ENCODE assay signal across 8 cellular contexts in genomic region chr4:56799824-56800756, GRCh38. TPM values are rescaled to one million over a fixed set of nuclear protein-coding genes. Genes with fewer than 3 reads are reported as not detected.
A peak's percentile ranks its signal among the peaks of the same experiment; 100 is the strongest.
DNase-seq lines count a peak whose midpoint lies in the region; ATAC-seq and TF ChIP-seq lines count a peak whose summit lies in the region.

No MANE protein-coding gene starts in this region.

- peak; percentile 93 for ATAC-seq in GM21619 (IDR thresholded peaks at IDR 0.05; ENCODE audit: unreplicated experiment)
- peak; percentile 99 for ATAC-seq in Panc1
- ATAC-seq in activated T-cell treated with anti-CD3 and anti-CD28 coated beads, Interleukin-2, amount 50 U/mL, for 72 hours (replicated peaks in 1 of 2) = peak; percentile 97 to 99
- ATAC-seq in naive thymus-derived CD4-positive, alpha-beta T cell = peak; percentile 99
- peak; percentile 95 for ATAC-seq in stimulated activated memory B cell treated with anti-CD40 and anti-IgM and Interleukin-4, amounts not matched to agents 10 μg/mL and 1 μg/mL and 100 μg/mL, for 72 hours

- DNase-seq in DMS153 treated with DMSO at 0.1 percent for 48 hours (lab: John Stamatoyannopoulos, UW; ENCODE audit: unreplicated experiment) (peak; percentile 74), Panc1 (ENCODE audit: low read depth, low spot score) (peak; percentile 67), fibroblast of gingiva (ENCODE audit: low read depth) (peak; percentile 80)
- peak; percentile 86 for DNase-seq in Jurkat, Clone E6-1 (ENCODE audit: low read depth, low spot score)
- peak; percentile 86 to 87 for DNase-seq in activated T-cell treated with anti-CD3 and anti-CD28 coated beads, Interleukin-2, amount 50 U/mL, for 72 hours
- peak; percentile 57 to 88 (median 81) for DNase-seq in naive thymus-derived CD4-positive, alpha-beta T cell

- no peak overlapping the region; the same call in 1 of the 2 replicates for H3K27ac ChIP-seq in Panc1 (ENCODE audit: low read length)
- H3K27ac ChIP-seq in naive thymus-derived CD4-positive, alpha-beta T cell (ENCODE audit: low read depth, low read length) = peak overlapping the region; percentile 72

- H3K27ac Mint-ChIP-seq in activated T-cell treated with anti-CD3 and anti-CD28 coated beads, Interleukin-2, amount 50 U/mL, for 72 hours = peak overlapping the region; percentile 12
- H3K27ac Mint-ChIP-seq in naive thymus-derived CD4-positive, alpha-beta T cell = peak overlapping the region; percentile 40 to 96 (median 92)
- H3K27ac Mint-ChIP-seq in stimulated activated memory B cell treated with anti-CD40 and anti-IgM and Interleukin-4, amounts not matched to agents 10 μg/mL and 1 μg/mL and 100 μg/mL, for 72 hours = peak overlapping the region; percentile 90

- BruUV-seq in Panc1 (replicated peaks; lab: Mats Ljungman, UMichigan) = no TSS peak

- peak overlapping the region; percentile 62 for H3K4me3 ChIP-seq in Jurkat, Clone E6-1 (ENCODE audit: low read length)
- H3K4me3 ChIP-seq in Panc1 (ENCODE audit: low read depth in 2 of 2, low read length in 2 of 2) = peak overlapping the region; percentile 53 to 83
- peak overlapping the region; percentile 56 for H3K4me3 ChIP-seq in naive thymus-derived CD4-positive, alpha-beta T cell (ENCODE audit: low read length)

- no peaks in the 10 kb centered on the region for H3K9me3 Mint-ChIP-seq in activated T-cell treated with anti-CD3 and anti-CD28 coated beads, Interleukin-2, amount 50 U/mL, for 72 hours
- peaks cover 0 to 5% (median 0%) of the 10 kb centered on the region in 11 donors for H3K9me3 Mint-ChIP-seq in naive thymus-derived CD4-positive, alpha-beta T cell
- no peaks in the 10 kb centered on the region for H3K9me3 Mint-ChIP-seq in stimulated activated memory B cell treated with anti-CD40 and anti-IgM and Interleukin-4, amounts not matched to agents 10 μg/mL and 1 μg/mL and 100 μg/mL, for 72 hours

- peak; percentile 89 for TF ChIP-seq CTCF in Panc1 (IDR thresholded peaks at IDR 0.05)

- H3K36me3 Mint-ChIP-seq in activated T-cell treated with anti-CD3 and anti-CD28 coated beads, Interleukin-2, amount 50 U/mL, for 72 hours (ENCODE audit: insufficient read depth in 2 of 2) = no peaks in the 10 kb centered on the region
- no peaks in the 10 kb centered on the region for H3K36me3 Mint-ChIP-seq in naive thymus-derived CD4-positive, alpha-beta T cell
- no peaks in the 10 kb centered on the region for H3K36me3 Mint-ChIP-seq in stimulated activated memory B cell treated with anti-CD40 and anti-IgM and Interleukin-4, amounts not matched to agents 10 μg/mL and 1 μg/mL and 100 μg/mL, for 72 hours

- H3K27me3 Mint-ChIP-seq in activated T-cell treated with anti-CD3 and anti-CD28 coated beads, Interleukin-2, amount 50 U/mL, for 72 hours (ENCODE audit: low read depth) = peaks cover 7% of the 10 kb centered on the region
- peaks cover 0 to 28% (median 0%) of the 10 kb centered on the region in 5 donors for H3K27me3 Mint-ChIP-seq in naive thymus-derived CD4-positive, alpha-beta T cell
- no peaks in the 10 kb centered on the region for H3K27me3 Mint-ChIP-seq in stimulated activated memory B cell treated with anti-CD40 and anti-IgM and Interleukin-4, amounts not matched to agents 10 μg/mL and 1 μg/mL and 100 μg/mL, for 72 hours

- peak overlapping the region; percentile 90 to 92 for H3K4me3 Mint-ChIP-seq in activated T-cell treated with anti-CD3 and anti-CD28 coated beads, Interleukin-2, amount 50 U/mL, for 72 hours
- peak overlapping the region; percentile 91 to 100 (median 94) for H3K4me3 Mint-ChIP-seq in naive thymus-derived CD4-positive, alpha-beta T cell
- H3K4me3 Mint-ChIP-seq in stimulated activated memory B cell treated with anti-CD40 and anti-IgM and Interleukin-4, amounts not matched to agents 10 μg/mL and 1 μg/mL and 100 μg/mL, for 72 hours = peak overlapping the region; percentile 91

- in situ Hi-C loops in Panc1 (cut with HindIII; ENCODE audit: low pct_unique_long_range_greater_than_20kb, low sequenced_read_pairs) = no loop called here

- CTCF ChIA-PET in Panc1 (lab: Charles Lee) = interaction anchor here (0.7 to 1.5 kb wide), 3 partner anchors 37 to 224 kb away, joined by 3 to 7 read pairs (median 6); no protein-coding TSS in a partner anchor
- CTCF ChIA-PET in naive thymus-derived CD4-positive, alpha-beta T cell (lab: Charles Lee) = interaction anchor here (0.7 to 1.9 kb wide), 12 partner anchors 11 to 376 kb away, joined by 3 to 13 read pairs (median 6); partner anchors contain the start of gene PPAT

- H3K9me3 ChIP-seq in Panc1 (ENCODE audit: control insufficient read depth, insufficient read depth, low read depth, low read length) = no peaks in the 10 kb centered on the region
- no peaks in the 10 kb centered on the region for H3K9me3 ChIP-seq in naive thymus-derived CD4-positive, alpha-beta T cell (ENCODE audit: control insufficient read depth in 2 of 3, low read length in 3 of 3)

- no peaks in the 10 kb centered on the region for H3K36me3 ChIP-seq in Panc1 (ENCODE audit: control insufficient read depth, insufficient read depth, low read length)
- H3K36me3 ChIP-seq in naive thymus-derived CD4-positive, alpha-beta T cell (ENCODE audit: control insufficient read depth in 2 of 3, insufficient read depth in 3 of 3, low read length in 3 of 3) = no peaks in the 10 kb centered on the region

- peaks cover 2% of the 10 kb centered on the region; the same call in 1 of the 2 replicates for H3K4me1 ChIP-seq in Panc1 (ENCODE audit: control insufficient read depth, insufficient read depth, low read length)
- peaks cover 0 to 2% of the 10 kb centered on the region in 2 donors for H3K4me1 ChIP-seq in naive thymus-derived CD4-positive, alpha-beta T cell (ENCODE audit: control insufficient read depth in 2 of 2, insufficient read depth in 2 of 2, low read length in 2 of 2)

- peaks cover 37% of the 10 kb centered on the region for H3K4me1 Mint-ChIP-seq in activated T-cell treated with anti-CD3 and anti-CD28 coated beads, Interleukin-2, amount 50 U/mL, for 72 hours (ENCODE audit: low read depth)
- H3K4me1 Mint-ChIP-seq in naive thymus-derived CD4-positive, alpha-beta T cell = peaks cover 5 to 33% (median 22%) of the 10 kb centered on the region in 7 donors
- peaks cover 7% of the 10 kb centered on the region for H3K4me1 Mint-ChIP-seq in stimulated activated memory B cell treated with anti-CD40 and anti-IgM and Interleukin-4, amounts not matched to agents 10 μg/mL and 1 μg/mL and 100 μg/mL, for 72 hours

- POLR2A ChIA-PET in Panc1 (lab: Charles Lee) = no interaction called here
- POLR2A ChIA-PET in naive thymus-derived CD4-positive, alpha-beta T cell (lab: Charles Lee) = interaction anchor here (0.9 to 1.2 kb wide), 2 partner anchors 364 to 851 kb away, joined by 3 to 4 read pairs; partner anchors contain the start of genes CEP135, PAICS and PPAT

- H3K27me3 ChIP-seq in Panc1 (ENCODE audit: control insufficient read depth, insufficient read depth, low read length) = no peaks in the 10 kb centered on the region
- H3K27me3 ChIP-seq in naive thymus-derived CD4-positive, alpha-beta T cell (ENCODE audit: control insufficient read depth in 2 of 2, insufficient read depth in 2 of 2, low read length in 2 of 2) = no peaks in the 10 kb centered on the region

- intact Hi-C loops in Panc1 (cut with micrococcal nuclease; ENCODE audit: unreplicated experiment) = loop anchor here (2.0 kb wide), 1 partner anchor 223 kb away; no protein-coding TSS in a partner anchor
- intact Hi-C loops in naive thymus-derived CD4-positive, alpha-beta T cell (cut with micrococcal nuclease) = loop anchor here (1.0 to 5.0 kb wide), 19 partner anchors 17 to 852 kb away; partner anchors contain the start of genes ARL9 (in 1 of the 2), CEP135 (in 1 of the 2), PAICS (in 1 of the 2) and PPAT (in 1 of the 2)

RNA-seq across cellular contexts. Expression of gene SPINK2, which starts 21.4 kb away (rescaled TPM):
- polyA plus RNA-seq in Jurkat, Clone E6-1 (2012; ENCODE audit: insufficient read depth, insufficient read length) = 2.9 TPM
- total RNA-seq in Panc1 (2021; ENCODE audit: unreplicated experiment) = not detected
- polyA plus RNA-seq in Panc1 (2012; ENCODE audit: insufficient read length) = not detected
- total RNA-seq in activated T-cell treated with anti-CD3 and anti-CD28 coated beads, Interleukin-2, amount 50 U/mL, for 72 hours = not detected
- 1 to 10 TPM in 4 of 5 experiments, under 1 TPM in 1; 0.99 to 5.8 (median 4.4) TPM for total RNA-seq in naive thymus-derived CD4-positive, alpha-beta T cell
- 10 to 100 TPM; 15.3 to 32.8 TPM for polyA plus RNA-seq in naive thymus-derived CD4-positive, alpha-beta T cell

Comparison
In these comparisons a context has a peak if more than half of its experiments do, and no peak if none do; other contexts are left out.
1. H3K27ac Mint-ChIP-seq: peak in every context shown above with its lines; median percentile 92 in naive thymus-derived CD4-positive, alpha-beta T cell; 90 in stimulated activated memory B cell treated with anti-CD40 and anti-IgM and Interleukin-4, amounts not matched to agents 10 μg/mL and 1 μg/mL and 100 μg/mL, for 72 hours; 12 in activated T-cell treated with anti-CD3 and anti-CD28 coated beads, Interleukin-2, amount 50 U/mL, for 72 hours.